Comparison of ENCODE assay signal across 9 cellular contexts in genomic region chr13:23715762-23716235, GRCh38.
DNase-seq lines count a peak whose midpoint lies in the region; TF ChIP-seq lines count a peak whose summit lies in the region.
"Had no signal": no experiment of that assay in that cellular context is flagged by ENCODE, and none has a peak within 500 bp of the region (broad histone marks: within the 10 kb centered on the region; RNA-seq: fewer than 3 reads in every experiment).

No MANE protein-coding gene starts in this region.

- H3K36me3 ChIP-seq in esophagus muscularis mucosa (no peaks in the 10 kb centered on the region), prostate gland (no peaks in the 10 kb centered on the region)

- H3K4me1 ChIP-seq in esophagus muscularis mucosa (peaks cover 0 to 3% (median 0%) of the 10 kb centered on the region in 4 donors), prostate gland (replicated peaks) (no peaks in the 10 kb centered on the region)

- H3K27ac ChIP-seq in esophagus muscularis mucosa (replicated peaks in 1 of 4) (no peak overlapping the region), prostate gland (no peak overlapping the region)

- DNase-seq in NCI-H345 (lab: John Stamatoyannopoulos, UW) (peak; percentile 10), NCI-H345 treated with DMSO at 0.1 percent for 48 hours (lab: John Stamatoyannopoulos, UW; ENCODE audit: unreplicated experiment) (no peak), NCI-H69 (lab: John Stamatoyannopoulos, UW) (peak; percentile 17), esophagus muscularis mucosa (ENCODE audit: extremely low spot score) (no peak), prostate gland (ENCODE audit: low spot score) (no peak), midbrain (lab: John Stamatoyannopoulos, UW) (no peak), SKM-1 (lab: John Stamatoyannopoulos, UW; ENCODE audit: unreplicated experiment) (no peak), T-helper 2 cell (no peak)
- DNase-seq: aorta had no signal

- no peaks in the 10 kb centered on the region for H3K27me3 ChIP-seq in esophagus muscularis mucosa
- no peaks in the 10 kb centered on the region for H3K27me3 ChIP-seq in prostate gland (replicated peaks; ENCODE audit: insufficient read depth)

- TF ChIP-seq EP300 in esophagus muscularis mucosa (IDR thresholded peaks at IDR 0.05) = no peak

- WGBS in esophagus muscularis mucosa = 100% methylated on average over 3 of the region's 11 CpGs
- 80% methylated on average over 11 of the region's 11 CpGs for WGBS in prostate gland

- intact Hi-C loops in esophagus muscularis mucosa (cut with DNase I) (loop anchor here (10.0 kb wide), 1 partner anchor 159 kb away; no protein-coding TSS in a partner anchor), prostate gland (cut with DNase I) (loop anchor here (5.0 kb wide), 1 partner anchor 157 kb away; no protein-coding TSS in a partner anchor)

- TF ChIP-seq POLR2A in esophagus muscularis mucosa (IDR thresholded peaks at IDR 0.05; ENCODE audit: low read depth) (no peak), prostate gland (IDR thresholded peaks at IDR 0.05) (no peak)

- peak in 2 of 3 experiments; percentile 6 to 43 for TF ChIP-seq CTCF in esophagus muscularis mucosa (IDR thresholded peaks at IDR 0.05)
- TF ChIP-seq CTCF in prostate gland (IDR thresholded peaks at IDR 0.05) = peak in 3 of 4 experiments; percentile 15 to 38 (median 24)

- H3K9me3 ChIP-seq in esophagus muscularis mucosa = no peaks in the 10 kb centered on the region
- no peaks in the 10 kb centered on the region for H3K9me3 ChIP-seq in prostate gland

- H3K4me3 ChIP-seq in esophagus muscularis mucosa (no peak overlapping the region), prostate gland (peak overlapping the region; percentile 1 to 9)

Comparison
In these comparisons a context has a peak if more than half of its experiments do, and no peak if none do; other contexts are left out.
1. DNase-seq: peak in NCI-H345 (single experiment) and NCI-H69 (single experiment); none in NCI-H345 treated with DMSO at 0.1 percent for 48 hours (single experiment), esophagus muscularis mucosa (single experiment), prostate gland (single experiment), midbrain (single experiment), SKM-1 (single experiment) and T-helper 2 cell (0 of 5).
2. H3K4me3 ChIP-seq: peak in prostate gland (2 of 2); none in esophagus muscularis mucosa (0 of 4).